In the genomic region with DNA sequence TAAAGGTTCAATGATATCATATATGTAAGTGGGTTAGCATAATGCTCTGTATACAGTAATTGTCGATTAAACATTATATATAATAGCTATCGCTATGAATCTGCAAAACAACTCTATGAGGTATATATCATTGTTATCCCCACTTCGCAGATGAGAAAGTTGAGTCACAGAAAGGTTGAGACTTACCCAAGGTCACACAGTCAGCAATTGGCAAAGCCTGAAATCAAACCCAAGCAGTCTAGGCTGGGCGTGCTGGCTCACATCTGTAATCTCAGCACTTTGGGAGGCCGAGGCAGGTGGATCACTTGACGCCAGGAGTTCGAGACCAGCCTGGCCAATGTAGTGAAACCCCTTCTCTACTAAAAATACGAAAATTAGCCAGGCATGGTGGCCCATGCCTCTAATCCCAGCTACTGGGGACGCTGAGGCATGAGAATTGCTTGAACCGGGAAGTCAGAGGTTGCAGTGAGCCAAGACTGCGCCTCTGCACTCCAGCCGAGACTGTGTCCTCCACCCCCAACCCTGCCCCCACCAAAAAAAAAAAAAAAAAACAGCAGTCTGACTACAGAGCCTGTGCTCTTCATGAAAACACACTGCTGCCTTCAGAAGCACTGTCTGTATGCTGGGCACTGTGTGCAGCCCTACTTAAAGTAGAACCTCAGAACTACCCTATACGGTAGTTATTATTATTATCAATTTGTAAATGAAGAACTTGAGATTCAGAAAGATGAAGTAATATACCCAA, we compare ENCODE assay signal across 12 cellular contexts. TPM values are rescaled to one million over a fixed set of nuclear protein-coding genes. Genes with fewer than 3 reads are reported as not detected.
DNase-seq lines count a peak whose midpoint lies in the region; ATAC-seq and TF ChIP-seq lines count a peak whose summit lies in the region.
"Had no signal": no experiment of that assay in that cellular context is flagged by ENCODE, and none has a peak within 500 bp of the region (broad histone marks: within the 10 kb centered on the region; RNA-seq: fewer than 3 reads in every experiment).

No MANE protein-coding gene starts in this region.

- TF ChIP-seq CTCF in activated B cell treated with CpG ODN at 0.5 μM for 24 hours (IDR thresholded peaks at IDR 0.05) (no peak), hepatocyte (IDR thresholded peaks at IDR 0.05; ENCODE audit: poor library complexity) (no peak), smooth muscle cell (IDR thresholded peaks at IDR 0.05; ENCODE audit: borderline replicate concordance, insufficient read depth, poor library complexity, severe bottlenecking) (no peak)

- H3K9ac ChIP-seq in smooth muscle cell (ENCODE audit: low read depth) = no peak overlapping the region

- H3K36me3 ChIP-seq in hepatocyte (replicated peaks; ENCODE audit: insufficient read depth, low read depth) = no peaks in the 10 kb centered on the region
- H3K36me3 ChIP-seq in smooth muscle cell (ENCODE audit: low read depth) = no peaks in the 10 kb centered on the region

- H3K27ac ChIP-seq in hepatocyte (no peak overlapping the region), smooth muscle cell (ENCODE audit: low read depth) (no peak overlapping the region)

- no peaks in the 10 kb centered on the region for H3K9me3 Mint-ChIP-seq in activated naive CD4-positive, alpha-beta T cell treated with anti-CD3 and anti-CD28 coated beads, Interleukin-2, amount 10 ng/mL, durations not matched to agents 7 days and 5 days
- H3K9me3 Mint-ChIP-seq in activated B cell treated with CpG ODN at 0.5 μM for 24 hours = no peaks in the 10 kb centered on the region

- H3F3A ChIP-seq in smooth muscle cell (ENCODE audit: low read depth) = peaks cover 4% of the 10 kb centered on the region

- no peak overlapping the region for H2AFZ ChIP-seq in hepatocyte
- no peak overlapping the region for H2AFZ ChIP-seq in smooth muscle cell (ENCODE audit: low read depth)

- peaks cover 45% of the 10 kb centered on the region for H3K4me1 Mint-ChIP-seq in activated naive CD4-positive, alpha-beta T cell treated with anti-CD3 and anti-CD28 coated beads, Interleukin-2, amount 10 ng/mL, durations not matched to agents 7 days and 5 days
- H3K4me1 Mint-ChIP-seq in activated B cell treated with CpG ODN at 0.5 μM for 24 hours = peaks cover 77% of the 10 kb centered on the region

- H3K4me3 Mint-ChIP-seq in activated naive CD4-positive, alpha-beta T cell treated with anti-CD3 and anti-CD28 coated beads, Interleukin-2, amount 10 ng/mL, durations not matched to agents 7 days and 5 days = peak overlapping the region; percentile 97
- peak overlapping the region; percentile 100 for H3K4me3 Mint-ChIP-seq in activated B cell treated with CpG ODN at 0.5 μM for 24 hours

- H3K9me3 ChIP-seq in hepatocyte (ENCODE audit: low read depth) = no peaks in the 10 kb centered on the region
- H3K9me3 ChIP-seq in smooth muscle cell (replicated peaks; ENCODE audit: low read depth) = no peaks in the 10 kb centered on the region
- H3K9me3 ChIP-seq: body of pancreas, sigmoid colon, stomach had no signal

- H3K79me2 ChIP-seq in hepatocyte (peaks cover 12% of the 10 kb centered on the region), smooth muscle cell (ENCODE audit: low read depth) (peaks cover 2% of the 10 kb centered on the region)

- ATAC-seq in activated B cell treated with CpG ODN at 0.5 μM for 24 hours (ENCODE audit: low read depth) (no peak), HG03139 (IDR thresholded peaks at IDR 0.05; ENCODE audit: unreplicated experiment) (no peak)
- ATAC-seq: body of pancreas had no signal

- no peaks in the 10 kb centered on the region for H4K20me1 ChIP-seq in hepatocyte (ENCODE audit: insufficient read depth, poor library complexity, severe bottlenecking)
- no peaks in the 10 kb centered on the region for H4K20me1 ChIP-seq in smooth muscle cell (ENCODE audit: low read depth)

- intact Hi-C loops in activated B cell treated with CpG ODN at 0.5 μM for 24 hours (cut with micrococcal nuclease) = no loop called here

- DNase-seq in activated naive CD4-positive, alpha-beta T cell treated with anti-CD3 and anti-CD28 coated beads, Interleukin-2, amount 10 ng/mL, durations not matched to agents 7 days and 5 days = no peak
- no peak for DNase-seq in activated naive CD4-positive, alpha-beta T cell (lab: John Stamatoyannopoulos, UW)
- no peak for DNase-seq in activated B cell treated with CpG ODN at 0.5 μM for 24 hours
- DNase-seq in hepatocyte (ENCODE audit: low spot score) = no peak
- no peak for DNase-seq in smooth muscle cell (lab: John Stamatoyannopoulos, UW; ENCODE audit: unreplicated experiment)
- no peak for DNase-seq in GM19240 (ENCODE audit: insufficient read length, low spot score)
- no peak for DNase-seq in NCI-H510A (lab: John Stamatoyannopoulos, UW)
- DNase-seq: body of pancreas, sigmoid colon, stomach had no signal

- POLR2A ChIA-PET in activated B cell treated with CpG ODN at 0.5 μM for 24 hours (lab: Charles Lee) = interaction anchor here (2.9 to 11.6 kb wide), 2 partner anchors 22 to 129 kb away, joined by 13 to 277 read pairs; a partner anchor contains a TSS

- peaks cover 13% of the 10 kb centered on the region for H3K4me1 ChIP-seq in hepatocyte (ENCODE audit: insufficient read depth)
- peaks cover 10% of the 10 kb centered on the region for H3K4me1 ChIP-seq in smooth muscle cell (ENCODE audit: low read depth)

- H3K4me3 ChIP-seq in hepatocyte (no peak overlapping the region), smooth muscle cell (peak overlapping the region; percentile 69)

- peaks cover 10% of the 10 kb centered on the region for H3K36me3 Mint-ChIP-seq in activated naive CD4-positive, alpha-beta T cell treated with anti-CD3 and anti-CD28 coated beads, Interleukin-2, amount 10 ng/mL, durations not matched to agents 7 days and 5 days
- peaks cover 34% of the 10 kb centered on the region for H3K36me3 Mint-ChIP-seq in activated B cell treated with CpG ODN at 0.5 μM for 24 hours (ENCODE audit: low read depth)

- peak overlapping the region; percentile 19 for H3K27ac Mint-ChIP-seq in activated naive CD4-positive, alpha-beta T cell treated with anti-CD3 and anti-CD28 coated beads, Interleukin-2, amount 10 ng/mL, durations not matched to agents 7 days and 5 days
- peak overlapping the region; percentile 98 for H3K27ac Mint-ChIP-seq in activated B cell treated with CpG ODN at 0.5 μM for 24 hours

- H3K4me2 ChIP-seq in hepatocyte = peak overlapping the region; percentile 89
- peak overlapping the region; percentile 91 for H3K4me2 ChIP-seq in smooth muscle cell

- 94% methylated on average over 13 of the region's 13 CpGs for WGBS in hepatocyte (ENCODE audit: low lambda C conversion rate, missing lambda C conversion rate)
- 96% methylated on average over 9 of the region's 13 CpGs for WGBS in smooth muscle cell (ENCODE audit: low lambda C conversion rate)

- no peaks in the 10 kb centered on the region for H3K9me2 ChIP-seq in hepatocyte (replicated peaks; ENCODE audit: insufficient read depth)

- CTCF ChIA-PET in activated naive CD4-positive, alpha-beta T cell treated with anti-CD3 and anti-CD28 coated beads, Interleukin-2, amount 10 ng/mL, durations not matched to agents 7 days and 5 days (lab: Charles Lee) = no interaction called here
- CTCF ChIA-PET in activated B cell treated with CpG ODN at 0.5 μM for 24 hours (lab: Charles Lee) = interaction anchor here (1.4 kb wide), 1 partner anchor 19 kb away, joined by 3 read pairs; no protein-coding TSS in a partner anchor

- no peaks in the 10 kb centered on the region for H3K27me3 ChIP-seq in hepatocyte
- H3K27me3 ChIP-seq in smooth muscle cell (ENCODE audit: low read depth) = no peaks in the 10 kb centered on the region
- H3K27me3 ChIP-seq: body of pancreas, sigmoid colon had no signal

- H3K27me3 Mint-ChIP-seq in activated naive CD4-positive, alpha-beta T cell treated with anti-CD3 and anti-CD28 coated beads, Interleukin-2, amount 10 ng/mL, durations not matched to agents 7 days and 5 days = peaks cover 13% of the 10 kb centered on the region
- H3K27me3 Mint-ChIP-seq in activated B cell treated with CpG ODN at 0.5 μM for 24 hours = peaks cover 4% of the 10 kb centered on the region

RNA-seq across cellular contexts. Expression of a gene that starts 1.3 kb away (rescaled TPM):
- total RNA-seq in activated B cell treated with CpG ODN at 0.5 μM for 24 hours (32.2 and 32.9 TPM in 2 replicates), hepatocyte (31.5 and 33.9 TPM in 2 replicates), smooth muscle cell (21.5 and 22.1 TPM in 2 replicates)
- polyA plus RNA-seq in hepatocyte (52.2 and 54.5 TPM in 2 replicates), smooth muscle cell (66.5 and 80.0 TPM in 2 replicates)

RNA-seq across cellular contexts. Expression of a gene that starts 5.2 kb away (rescaled TPM):
- 1.3 and 2.7 TPM in 2 replicates for total RNA-seq in activated B cell treated with CpG ODN at 0.5 μM for 24 hours
- 3.3 and 13.2 TPM in 2 replicates for total RNA-seq in hepatocyte
- 2.4 and 2.7 TPM in 2 replicates for polyA plus RNA-seq in hepatocyte
- total RNA-seq in smooth muscle cell = 5.0 and 10.4 TPM in 2 replicates
- 3.0 and 3.3 TPM in 2 replicates for polyA plus RNA-seq in smooth muscle cell

RNA-seq across cellular contexts. Expression of a gene that starts 19.7 kb away (rescaled TPM):
- total RNA-seq in activated B cell treated with CpG ODN at 0.5 μM for 24 hours (203 and 220 TPM in 2 replicates), hepatocyte (37.1 and 39.5 TPM in 2 replicates), smooth muscle cell (26.7 and 31.1 TPM in 2 replicates)
- polyA plus RNA-seq in hepatocyte (76.0 and 79.3 TPM in 2 replicates), smooth muscle cell (58.0 and 59.9 TPM in 2 replicates)

RNA-seq across cellular contexts. Expression of a gene that starts 46.6 kb away (rescaled TPM):
- total RNA-seq in activated B cell treated with CpG ODN at 0.5 μM for 24 hours (not detected in 2 replicates), hepatocyte (10.6 and 25.4 TPM in 2 replicates), smooth muscle cell (not detected in 2 replicates)
- polyA plus RNA-seq in hepatocyte (8.1 and 9.2 TPM in 2 replicates), smooth muscle cell (0.22 TPM in 1 of 2 replicates, not detected in the other)
- total RNA-seq: NCI-H460 had no signal

RNA-seq across cellular contexts. Expression of a gene that starts 50.0 kb away (rescaled TPM):
- total RNA-seq in activated B cell treated with CpG ODN at 0.5 μM for 24 hours = 12.6 and 14.8 TPM in 2 replicates
- total RNA-seq in hepatocyte = 18.6 and 21.1 TPM in 2 replicates
- polyA plus RNA-seq in hepatocyte = 48.6 and 62.3 TPM in 2 replicates
- total RNA-seq in smooth muscle cell = 1.7 and 2.1 TPM in 2 replicates
- 2.6 and 3.3 TPM in 2 replicates for polyA plus RNA-seq in smooth muscle cell
